Comparison of ENCODE assay signal across 8 cellular contexts in genomic region chr3:128650096-128651050, GRCh38. TPM values are rescaled to one million over a fixed set of nuclear protein-coding genes. Genes with fewer than 3 reads are reported as not detected.
DNase-seq lines count a peak whose midpoint lies in the region; ATAC-seq and TF ChIP-seq lines count a peak whose summit lies in the region.

Gene RPN1, minus strand, starts transcription at chr3:128650818. Its CDS starts 18 bp downstream, at chr3:128650800.

- DNase-seq in DND-41 (peak; percentile 97), Peyer's patch (peak; percentile 94 to 99 (median 97))
- peak; percentile 94 to 96 for DNase-seq in activated T-cell treated with anti-CD3 and anti-CD28 coated beads, Interleukin-2, amount 50 U/mL, for 48 hours
- peak; percentile 86 to 93 for DNase-seq in stimulated activated CD8-positive, alpha-beta memory T cell treated with anti-CD3 and anti-CD28 coated beads, Interleukin-7, amount 100 ng/mL, for 1 hour (ENCODE audit: low read depth in 2 of 2)

- H3K27ac ChIP-seq in DND-41 (ENCODE audit: low read length): peak within 1 kb of the TSS; percentile 89
- H3K27ac ChIP-seq in KOPT-K1 (ENCODE audit: low read depth, low read length, poor library complexity, severe bottlenecking): peak within 1 kb of the TSS; percentile 88
- H3K27ac ChIP-seq in Peyer's patch: peak within 1 kb of the TSS; percentile 93 to 95 (median 94)
- peak within 1 kb of the TSS; percentile 93 for H3K27ac ChIP-seq in muscle layer of colon (ENCODE audit: low read depth, low read length)

- H3K9ac ChIP-seq in DND-41 (ENCODE audit: low read depth, low read length) (peak within 1 kb of the TSS; percentile 91), muscle layer of colon (ENCODE audit: low read length) (peak within 1 kb of the TSS; percentile 74)

- peak within 1 kb of the TSS; percentile 95 for H2AFZ ChIP-seq in DND-41 (ENCODE audit: low read depth, low read length)

- TF ChIP-seq POLR2A in Peyer's patch (IDR thresholded peaks at IDR 0.05): peak; percentile 87 to 91

- H3K36me3 ChIP-seq in DND-41 (ENCODE audit: insufficient read depth, low read length): peaks cover 16% of the 10 kb centered on the region
- H3K36me3 ChIP-seq in KOPT-K1 (ENCODE audit: insufficient read depth, low read length): peaks cover 6% of the 10 kb centered on the region
- no peaks in the 10 kb centered on the region for H3K36me3 ChIP-seq in Peyer's patch
- H3K36me3 ChIP-seq in muscle layer of colon (ENCODE audit: insufficient read depth, low read length): no peaks in the 10 kb centered on the region

- H3K4me3 ChIP-seq in DND-41 (ENCODE audit: low read depth in 1 of 2, low read length in 2 of 2) (peak within 1 kb of the TSS; percentile 85 to 99), Peyer's patch (peak within 1 kb of the TSS; percentile 80 to 100 (median 93)), muscle layer of colon (ENCODE audit: low read depth in 1 of 2, low read length in 2 of 2) (peak within 1 kb of the TSS; percentile 66 to 94)

- peaks cover 56% of the 10 kb centered on the region for H3K79me2 ChIP-seq in DND-41 (ENCODE audit: insufficient read depth, low read length)

- H3K9me3 ChIP-seq in DND-41 (ENCODE audit: insufficient read depth, low read length, severe bottlenecking) (peaks cover 3% of the 10 kb centered on the region), KOPT-K1 (ENCODE audit: insufficient read depth, low read length, poor library complexity, severe bottlenecking) (no peaks in the 10 kb centered on the region), Peyer's patch (no peaks in the 10 kb centered on the region), muscle layer of colon (ENCODE audit: low read length) (no peaks in the 10 kb centered on the region)

- H3K4me2 ChIP-seq in DND-41 (ENCODE audit: insufficient read depth, low read length): peak within 1 kb of the TSS; percentile 97

- peaks cover 42% of the 10 kb centered on the region for H4K20me1 ChIP-seq in DND-41 (ENCODE audit: insufficient read depth, low read length)

- TF ChIP-seq CTCF in DND-41 (IDR thresholded peaks at IDR 0.05; ENCODE audit: borderline replicate concordance, extremely low read depth, low read length, poor library complexity, severe bottlenecking) (no peak), Peyer's patch (IDR thresholded peaks at IDR 0.05) (peak in 1 of 6 experiments; percentile 7)

- H3K27me3 ChIP-seq in DND-41 (ENCODE audit: insufficient read depth, low read length, poor library complexity) (no peaks in the 10 kb centered on the region), Peyer's patch (no peaks in the 10 kb centered on the region), muscle layer of colon (ENCODE audit: control insufficient read depth in 1 of 2, insufficient read depth in 2 of 2, low read length in 2 of 2) (no peaks in the 10 kb centered on the region)

- peak; percentile 95 for ATAC-seq in DND-41 (ENCODE audit: insufficient read depth, low read depth)
- ATAC-seq in GM21825 (IDR thresholded peaks at IDR 0.05; ENCODE audit: unreplicated experiment): peak; percentile 95
- peak; percentile 100 for ATAC-seq in esophagus mucosa

- H3K4me1 ChIP-seq in DND-41 (ENCODE audit: insufficient read depth, low read length): peaks cover 51% of the 10 kb centered on the region
- H3K4me1 ChIP-seq in Peyer's patch: peaks cover 0 to 16% (median 5%) of the 10 kb centered on the region in 4 donors
- H3K4me1 ChIP-seq in muscle layer of colon (ENCODE audit: insufficient read depth, low read length): peaks cover 14% of the 10 kb centered on the region

RNA-seq across cellular contexts. Expression of gene RPN1, which starts in this region (rescaled TPM):
- total RNA-seq in Peyer's patch: 100 to 1,000 TPM in 3 of 4 donors, 10 to 100 TPM in 1; 87.5 to 185 (median 152) TPM
- 108 TPM for total RNA-seq in esophagus mucosa

Comparison
In these comparisons a context has a peak if more than half of its experiments do, and no peak if none do; other contexts are left out.
1. Peak in every context shown above with its lines: DNase-seq, ATAC-seq, H3K4me3 ChIP-seq and H3K27ac ChIP-seq.